ENCODE assay signal across 15 cellular contexts in genomic region chr2:191626497-191627151, GRCh38. TPM values are rescaled to one million over a fixed set of nuclear protein-coding genes. Genes with fewer than 3 reads are reported as not detected.
DNase-seq lines count a peak whose midpoint lies in the region; ATAC-seq and TF ChIP-seq lines count a peak whose summit lies in the region.
"Had no signal": no experiment of that assay in that cellular context is flagged by ENCODE, and none has a peak within 500 bp of the region (broad histone marks: within the 10 kb centered on the region; RNA-seq: fewer than 3 reads in every experiment).

No MANE protein-coding gene starts in this region.

- DNase-seq in Caco-2 (no peak), HS-5 (ENCODE audit: low read depth) (peak; percentile 60), astrocyte of the hippocampus (ENCODE audit: low read depth, low spot score) (peak; percentile 45), lung (ENCODE audit: low spot score) (no peak), iPS-NIHi7 (ENCODE audit: extremely low spot score) (no peak), cerebellum (ENCODE audit: low spot score) (no peak), medulla oblongata (ENCODE audit: extremely low spot score) (no peak), T-helper 1 cell (no peak)
- DNase-seq: activated CD4-positive, alpha-beta T cell treated with anti-CD3 and anti-CD28 coated beads, Interleukin-2, amount 10 ng/mL, durations not matched to agents 7 days and 5 days; Karpas-422; NCI-H2171; occipital lobe; thyroid gland had no signal

- H3K4me1 ChIP-seq in Caco-2, result peaks cover 60% of the 10 kb centered on the region
- peaks cover 0 to 4% of the 10 kb centered on the region in 2 donors for H3K4me1 ChIP-seq in lung (ENCODE audit: control insufficient read depth in 2 of 2, insufficient read depth in 2 of 2, low read length in 2 of 2)
- H3K4me1 ChIP-seq: thyroid gland had no signal

- peak overlapping the region; percentile 37 for H3K27ac Mint-ChIP-seq in Caco-2 (ENCODE audit: unreplicated experiment)
- H3K27ac Mint-ChIP-seq: activated T-helper 2 cell treated with anti-CD3 and anti-CD28 coated beads, Interferon-gamma antibody, Interleukin-2, Interleukin-4, amounts not matched to agents 10 μg/mL and 5 μg/mL and 100 μg/mL, durations not matched to agents 14 hours and 24 hours and 36 hours had no signal

- no peak overlapping the region for H3K4me3 Mint-ChIP-seq in Caco-2 (ENCODE audit: unreplicated experiment)
- H3K4me3 Mint-ChIP-seq: activated CD4-positive, alpha-beta T cell treated with anti-CD3 and anti-CD28 coated beads, Interleukin-2, amount 10 ng/mL, durations not matched to agents 7 days and 5 days had no signal

- H3K4me3 ChIP-seq in Caco-2 (ENCODE audit: low read depth, low read length) (no peak overlapping the region), lung (no peak overlapping the region)
- H3K4me3 ChIP-seq: cardiac muscle cell, thyroid gland had no signal

- no peaks in the 10 kb centered on the region for H3K27me3 Mint-ChIP-seq in Caco-2 (ENCODE audit: insufficient read depth, unreplicated experiment)

- no peaks in the 10 kb centered on the region for H3K9me3 Mint-ChIP-seq in Caco-2 (ENCODE audit: unreplicated experiment)

- H3K9me3 ChIP-seq in Caco-2 (no peaks in the 10 kb centered on the region), lung (ENCODE audit: control insufficient read depth in 2 of 2, insufficient read depth in 1 of 2, low read length in 1 of 2) (no peaks in the 10 kb centered on the region)
- H3K9me3 ChIP-seq: thyroid gland had no signal

- POLR2A ChIA-PET in Caco-2 (lab: Charles Lee), result no interaction called here

- BruUV-seq in Caco-2 (replicated peaks; lab: Mats Ljungman, UMichigan), result no TSS peak

- peak; percentile 48 for ATAC-seq in lung (ENCODE audit: insufficient read depth, low FRiP score)

- no peaks in the 10 kb centered on the region for H3K36me3 ChIP-seq in Caco-2 (ENCODE audit: control insufficient read depth, insufficient read depth, low read length)
- H3K36me3 ChIP-seq in lung (ENCODE audit: control insufficient read depth in 2 of 2, insufficient read depth in 2 of 2, low read length in 2 of 2), result no peaks in the 10 kb centered on the region
- H3K36me3 ChIP-seq: cardiac muscle cell, thyroid gland had no signal

- TF ChIP-seq CTCF in Caco-2 (IDR thresholded peaks at IDR 0.05; ENCODE audit: insufficient read depth in 1 of 2, low read depth in 1 of 2, low read length in 1 of 2, severe bottlenecking in 1 of 2, unreplicated experiment in 1 of 2), result no peak
- TF ChIP-seq CTCF in lung (IDR thresholded peaks at IDR 0.05; ENCODE audit: control extremely low read depth, extremely low read depth), result no peak

- no peak overlapping the region for H3K27ac ChIP-seq in lung (ENCODE audit: low read depth in 1 of 2, low read length in 1 of 2)
- H3K27ac ChIP-seq: cardiac muscle cell, thyroid gland had no signal

- H3K4me1 Mint-ChIP-seq in Caco-2 (ENCODE audit: low read depth, unreplicated experiment), result peaks cover 42% of the 10 kb centered on the region

- CTCF ChIA-PET in Caco-2 (lab: Charles Lee), result no interaction called here

- H3K27me3 ChIP-seq in Caco-2 (replicated peaks; ENCODE audit: control insufficient read depth, insufficient read depth, low read length) (no peaks in the 10 kb centered on the region), lung (ENCODE audit: control insufficient read depth, insufficient read depth) (no peaks in the 10 kb centered on the region)
- H3K27me3 ChIP-seq: cardiac muscle cell, thyroid gland had no signal

- H3K36me3 Mint-ChIP-seq in Caco-2 (ENCODE audit: insufficient read depth, unreplicated experiment), result peaks cover 15% of the 10 kb centered on the region

- intact Hi-C loops in Caco-2 (cut with micrococcal nuclease; ENCODE audit: unreplicated experiment), result no loop called here

RNA-seq across cellular contexts. Expression of gene NABP1, which starts 51.3 kb away (rescaled TPM):
- total RNA-seq in Caco-2 (2022) (89.8 and 91.4 TPM in 2 replicates), lung (10 to 100 TPM; 35.9 to 62.3 TPM), cerebellum (15.3 TPM)
- 10 to 100 TPM; 22.5 to 66.3 TPM for polyA plus RNA-seq in lung

Comparison
In these comparisons a context has a peak if more than half of its experiments do, and no peak if none do; other contexts are left out.
1. DNase-seq: peak in HS-5 (single experiment) and astrocyte of the hippocampus (single experiment); none in Caco-2 (0 of 2), lung (single experiment), iPS-NIHi7 (single experiment), cerebellum (single experiment), medulla oblongata (single experiment) and T-helper 1 cell (0 of 5).